Comparison of ENCODE assay signal across 8 cellular contexts in the genomic region with DNA sequence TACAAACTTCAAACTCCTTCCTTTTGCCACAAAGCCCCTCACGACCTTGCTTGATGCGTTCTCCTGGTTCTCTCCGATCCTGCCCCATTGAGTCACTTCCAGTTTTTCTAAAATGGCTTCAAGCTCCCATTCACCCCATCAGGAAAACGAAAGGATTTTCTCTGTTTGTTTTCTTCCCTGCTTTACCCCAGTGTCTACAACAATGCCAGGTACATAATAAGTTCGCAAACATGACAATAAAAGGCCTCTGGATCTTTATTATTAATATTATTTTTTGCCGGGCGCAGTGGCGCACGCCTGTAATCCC. TPM values are rescaled to one million over a fixed set of nuclear protein-coding genes. Genes with fewer than 3 reads are reported as not detected.
DNase-seq lines count a peak whose midpoint lies in the region; ATAC-seq, FAIRE-seq and TF ChIP-seq lines count a peak whose summit lies in the region.

No MANE protein-coding gene starts in this region.

- ATAC-seq in Panc1: no peak
- no peak for ATAC-seq in pancreas

- H3K27me3 ChIP-seq in Panc1 (ENCODE audit: control insufficient read depth, insufficient read depth, low read length) (no peaks in the 10 kb centered on the region), pancreas (no peaks in the 10 kb centered on the region)

- WGBS in pancreas, 2 donors: 21 to 23% methylated on average over 9 of the region's 9 CpGs

- no peaks in the 10 kb centered on the region for H3K9me3 ChIP-seq in Panc1 (ENCODE audit: control insufficient read depth, insufficient read depth, low read depth, low read length)
- H3K9me3 ChIP-seq in pancreas: no peaks in the 10 kb centered on the region

- peaks cover 7% of the 10 kb centered on the region for H3K36me3 ChIP-seq in Panc1 (ENCODE audit: control insufficient read depth, insufficient read depth, low read length)
- H3K36me3 ChIP-seq in pancreas: peaks cover 0 to 11% (median 5%) of the 10 kb centered on the region in 3 donors

- peaks cover 9% of the 10 kb centered on the region for H3K4me1 ChIP-seq in Panc1 (ENCODE audit: control insufficient read depth, insufficient read depth, low read length)
- H3K4me1 ChIP-seq in pancreas: peaks cover 0 to 11% (median 0%) of the 10 kb centered on the region in 3 donors

- in situ Hi-C loops in Panc1 (cut with HindIII; ENCODE audit: low pct_unique_long_range_greater_than_20kb, low sequenced_read_pairs): no loop called here

- DNase-seq in Calu3: no peak
- DNase-seq in Panc1 (ENCODE audit: low read depth, low spot score): no peak
- DNase-seq in epithelial cell of proximal tubule (ENCODE audit: low read depth): no peak
- no peak for DNase-seq in pancreas
- no peak for DNase-seq in mucosa of gallbladder (ENCODE audit: low spot score)
- no peak for DNase-seq in NCI-H1417 treated with DMSO at 0.1 percent for 48 hours (lab: John Stamatoyannopoulos, UW)
- no peak for DNase-seq in NCI-H1417 (lab: John Stamatoyannopoulos, UW)
- no peak for DNase-seq in stimulated activated CD8-positive, alpha-beta memory T cell treated with anti-CD3 and anti-CD28 coated beads, Interleukin-4, amount 100 ng/mL, for 48 hours

- H3K4me1 Mint-ChIP-seq in Calu3 (ENCODE audit: low read depth, unreplicated experiment): peaks cover 14% of the 10 kb centered on the region

- H3K4me3 ChIP-seq in Panc1 (ENCODE audit: low read depth in 2 of 2, low read length in 2 of 2) (peak overlapping the region; percentile 74 to 100), epithelial cell of proximal tubule (ENCODE audit: low read depth, low read length) (peak overlapping the region; percentile 83), pancreas (peak overlapping the region; percentile 48 to 78 (median 72))

- H3K4me3 Mint-ChIP-seq in Calu3 (ENCODE audit: low read depth, unreplicated experiment): peak overlapping the region; percentile 90

- CTCF ChIA-PET in Calu3 (lab: Charles Lee): interaction anchor here (0.6 to 1.4 kb wide), 3 partner anchors 19 to 24 kb away, joined by 3 to 7 read pairs (median 3); a partner anchor contains a TSS
- CTCF ChIA-PET in Panc1 (lab: Charles Lee): no interaction called here

- no peak for FAIRE-seq in pancreas (lab: Jason Lieb, UNC)

- TF ChIP-seq CTCF in Calu3 (IDR thresholded peaks at IDR 0.05; ENCODE audit: unreplicated experiment) (no peak), Panc1 (IDR thresholded peaks at IDR 0.05) (no peak), epithelial cell of proximal tubule (conservative IDR thresholded peaks at IDR 0.05; ENCODE audit: low read depth, low read length) (no peak), pancreas (IDR thresholded peaks at IDR 0.05) (no peak)

- H3K27ac Mint-ChIP-seq in Calu3 (ENCODE audit: unreplicated experiment): peak overlapping the region; percentile 92

- H3K27me3 Mint-ChIP-seq in Calu3 (ENCODE audit: unreplicated experiment): no peaks in the 10 kb centered on the region

- POLR2A ChIA-PET in Panc1 (lab: Charles Lee): no interaction called here

- BruUV-seq in Calu3 (replicated peaks; lab: Mats Ljungman, UMichigan) (TSS peak; percentile 78), Panc1 (replicated peaks; lab: Mats Ljungman, UMichigan) (no TSS peak)

- peaks cover 67% of the 10 kb centered on the region for H3K36me3 Mint-ChIP-seq in Calu3 (ENCODE audit: insufficient read depth, unreplicated experiment)

- H3K9me3 Mint-ChIP-seq in Calu3 (ENCODE audit: low read depth, unreplicated experiment): no peaks in the 10 kb centered on the region

- H3K27ac ChIP-seq in Panc1 (ENCODE audit: low read length) (peak overlapping the region; percentile 89), pancreas (peak overlapping the region; percentile 79 to 94 (median 90))

- intact Hi-C loops in Calu3 (cut with micrococcal nuclease; ENCODE audit: unreplicated experiment) (loop anchor here (10.0 kb wide), 1 partner anchor 140 kb away; no protein-coding TSS in a partner anchor), Panc1 (cut with micrococcal nuclease; ENCODE audit: unreplicated experiment) (no loop called here), pancreas (cut with DNase I) (no loop called here)

RNA-seq across cellular contexts. Expression of a gene that starts 0.8 kb away (rescaled TPM):
- total RNA-seq in Calu3 (2022) (51.9 and 56.7 TPM in 2 replicates), Panc1 (2021; ENCODE audit: unreplicated experiment) (35.7 TPM), epithelial cell of proximal tubule (11.3 and 18.1 TPM in 2 replicates), pancreas (10 to 100 TPM in 1 of 6 donors, 1 to 10 TPM in 5; 4.9 to 14.8 (median 7.6) TPM), mucosa of gallbladder (38.8 TPM)
- 39.6 TPM for polyA plus RNA-seq in Panc1 (2012; ENCODE audit: insufficient read length)
- polyA plus RNA-seq in pancreas: 10 to 100 TPM; 11.2 to 15.0 TPM

RNA-seq across cellular contexts. Expression of a gene that starts 19.2 kb away (rescaled TPM):
- total RNA-seq in Calu3 (2022): 12.3 and 15.4 TPM in 2 replicates
- 13.4 TPM for total RNA-seq in Panc1 (2021; ENCODE audit: unreplicated experiment)
- 13.7 TPM for polyA plus RNA-seq in Panc1 (2012; ENCODE audit: insufficient read length)
- 14.2 and 14.5 TPM in 2 replicates for total RNA-seq in epithelial cell of proximal tubule
- 1 to 10 TPM; 2.6 to 5.4 (median 3.9) TPM for total RNA-seq in pancreas
- polyA plus RNA-seq in pancreas: 10 to 100 TPM in 1 of 2 donors, 1 to 10 TPM in 1; 6.4 to 11.9 TPM
- 13.2 TPM for total RNA-seq in mucosa of gallbladder

RNA-seq across cellular contexts. Expression of a gene that starts 20.6 kb away (rescaled TPM):
- total RNA-seq in Calu3 (2022) (107 and 118 TPM in 2 replicates), Panc1 (2021; ENCODE audit: unreplicated experiment) (45.6 TPM), epithelial cell of proximal tubule (29.0 and 34.0 TPM in 2 replicates), pancreas (10 to 100 TPM; 24.1 to 39.9 (median 34.0) TPM), mucosa of gallbladder (65.9 TPM)
- polyA plus RNA-seq in Panc1 (2012; ENCODE audit: insufficient read length): 105 TPM
- 10 to 100 TPM; 47.6 to 49.4 TPM for polyA plus RNA-seq in pancreas

RNA-seq across cellular contexts. Expression of a gene that starts 21.8 kb away (rescaled TPM):
- total RNA-seq in Calu3 (2022) (0.80 and 1.3 TPM in 2 replicates), Panc1 (2021; ENCODE audit: unreplicated experiment) (1.2 TPM), epithelial cell of proximal tubule (0.14 and 0.17 TPM in 2 replicates), pancreas (1 to 10 TPM; 1.0 to 2.5 (median 1.3) TPM), mucosa of gallbladder (3.5 TPM)
- polyA plus RNA-seq in Panc1 (2012; ENCODE audit: insufficient read length): 0.98 TPM
- polyA plus RNA-seq in pancreas: 10 to 100 TPM in 1 of 2 donors, 1 to 10 TPM in 1; 9.4 to 23.9 TPM

RNA-seq across cellular contexts. Expression of a gene that starts 31.8 kb away (rescaled TPM):
- 1.6 and 1.8 TPM in 2 replicates for total RNA-seq in Calu3 (2022)
- 3.4 TPM for total RNA-seq in Panc1 (2021; ENCODE audit: unreplicated experiment)
- polyA plus RNA-seq in Panc1 (2012; ENCODE audit: insufficient read length): 4.0 TPM
- 0.80 and 1.3 TPM in 2 replicates for total RNA-seq in epithelial cell of proximal tubule
- 1 to 10 TPM; 1.4 to 3.2 (median 2.3) TPM for total RNA-seq in pancreas
- polyA plus RNA-seq in pancreas: 1 to 10 TPM; 3.2 to 3.7 TPM
- 7.0 TPM for total RNA-seq in mucosa of gallbladder
